In the genomic region with DNA sequence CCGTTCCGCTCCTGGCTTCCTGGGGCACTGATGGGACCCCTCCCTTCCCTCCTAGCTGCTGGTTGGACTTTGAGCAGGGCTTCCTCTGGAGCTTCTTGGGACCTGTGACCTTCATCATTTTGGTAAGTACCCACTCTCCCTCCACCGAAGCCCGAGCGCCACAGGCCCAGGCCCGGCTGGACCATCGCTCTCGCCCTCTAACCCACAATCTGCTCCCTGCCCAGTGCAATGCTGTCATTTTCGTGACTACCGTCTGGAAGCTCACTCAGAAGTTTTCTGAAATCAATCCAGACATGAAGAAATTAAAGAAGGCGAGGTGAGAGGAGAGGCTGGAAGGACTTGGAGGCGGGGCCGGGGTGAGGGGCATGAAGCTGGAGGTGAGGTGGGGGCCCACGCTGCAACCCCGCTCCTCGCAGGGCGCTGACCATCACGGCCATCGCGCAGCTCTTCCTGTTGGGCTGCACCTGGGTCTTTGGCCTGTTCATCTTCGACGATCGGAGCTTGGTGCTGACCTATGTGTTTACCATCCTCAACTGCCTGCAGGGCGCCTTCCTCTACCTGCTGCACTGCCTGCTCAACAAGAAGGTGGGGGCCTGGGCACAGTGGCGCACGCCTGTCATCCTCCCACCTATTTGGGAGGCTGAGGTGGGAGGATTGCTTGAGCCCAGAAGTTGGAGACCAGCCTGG, we compare ENCODE assay signal across 8 cellular contexts. TPM values are rescaled to one million over a fixed set of nuclear protein-coding genes. Genes with fewer than 3 reads are reported as not detected.
DNase-seq lines count a peak whose midpoint lies in the region; ATAC-seq and TF ChIP-seq lines count a peak whose summit lies in the region.

No MANE protein-coding gene starts in this region.

- peak overlapping the region; percentile 92 for H3K27ac Mint-ChIP-seq in CD4-positive, alpha-beta T cell
- peak overlapping the region; percentile 95 for H3K27ac Mint-ChIP-seq in central memory CD8-positive, alpha-beta T cell (ENCODE audit: low read depth)

- CTCF ChIA-PET in CD4-positive, alpha-beta T cell (lab: Charles Lee): interaction anchor here (0.6 to 11.4 kb wide), 11 partner anchors 8 to 270 kb away, joined by 3 to 93 read pairs (median 4); partner anchors contain the start of genes ADGRE5 and ASF1B
- CTCF ChIA-PET in HEK293 (lab: Yijun Ruan, JAX): interaction anchor here (0.5 to 4.3 kb wide), 23 partner anchors 8 to 693 kb away, joined by 3 to 47 read pairs (median 4); partner anchors contain the start of genes ADGRE5, ASF1B and DDX39A

- H3K36me3 ChIP-seq in HEK293 (ENCODE audit: control insufficient read depth in 2 of 2, insufficient read depth in 1 of 2, low read length in 2 of 2) (peaks cover 17 to 76% of the 10 kb centered on the region in 2 experiments), neural cell (ENCODE audit: insufficient read depth, low read length) (no peaks in the 10 kb centered on the region)

- H3K4me3 ChIP-seq in HEK293 (ENCODE audit: low read depth, low read length) (no peak overlapping the region), neural cell (ENCODE audit: low read length) (peak overlapping the region; percentile 73)

- H3K27ac ChIP-seq in CD4-positive, alpha-beta T cell (ENCODE audit: low read depth, low read length): peak overlapping the region; percentile 56
- H3K27ac ChIP-seq in HEK293 (ENCODE audit: extremely low read depth, low read depth, low read length): peak overlapping the region; percentile 50; the same call in 1 of the 2 replicates
- peak overlapping the region; percentile 16 for H3K27ac ChIP-seq in neural cell (ENCODE audit: low read length)

- peaks cover 97% of the 10 kb centered on the region for H3K36me3 Mint-ChIP-seq in CD4-positive, alpha-beta T cell (ENCODE audit: low read depth)
- H3K36me3 Mint-ChIP-seq in central memory CD8-positive, alpha-beta T cell (ENCODE audit: insufficient read depth): peaks cover 95% of the 10 kb centered on the region

- H3K27me3 ChIP-seq in CD4-positive, alpha-beta T cell (ENCODE audit: control insufficient read depth, insufficient read depth, low read length): no peaks in the 10 kb centered on the region
- H3K27me3 ChIP-seq in neural cell (ENCODE audit: insufficient read depth, low read depth, low read length): no peaks in the 10 kb centered on the region

- no peaks in the 10 kb centered on the region for H3F3A ChIP-seq in neural cell (ENCODE audit: insufficient read depth, low read length, poor library complexity, severe bottlenecking)

- TF ChIP-seq RAD21 in neural cell (conservative IDR thresholded peaks at IDR 0.05): no peak

- POLR2A ChIA-PET in CD4-positive, alpha-beta T cell (lab: Charles Lee): interaction anchor here (1.0 to 3.9 kb wide), 12 partner anchors 11 to 289 kb away, joined by 3 to 33 read pairs (median 11); partner anchors contain the start of genes ADGRE5 and ASF1B
- POLR2A ChIA-PET in HEK293 (lab: Yijun Ruan, JAX): interaction anchor here (0.6 to 2.9 kb wide), 9 partner anchors 14 to 1026 kb away, joined by 3 to 17 read pairs (median 4); partner anchors contain the start of genes ADGRE5, ASF1B and DNAJB1

- peak overlapping the region; percentile 42 for H3K9ac ChIP-seq in neural cell (ENCODE audit: low read length)

- H4K20me1 ChIP-seq in neural cell (ENCODE audit: insufficient read depth): no peaks in the 10 kb centered on the region

- H3K4me1 Mint-ChIP-seq in CD4-positive, alpha-beta T cell (ENCODE audit: low read depth): peaks cover 29% of the 10 kb centered on the region
- H3K4me1 Mint-ChIP-seq in central memory CD8-positive, alpha-beta T cell: peaks cover 61% of the 10 kb centered on the region

- H3K9me3 ChIP-seq in CD4-positive, alpha-beta T cell (ENCODE audit: control insufficient read depth, low read length): no peaks in the 10 kb centered on the region
- H3K9me3 ChIP-seq in HEK293 (ENCODE audit: control insufficient read depth, insufficient read depth, low read depth, low read length): no peaks in the 10 kb centered on the region
- H3K9me3 ChIP-seq in neural cell (ENCODE audit: low read length): no peaks in the 10 kb centered on the region

- no peaks in the 10 kb centered on the region for H3K9me3 Mint-ChIP-seq in CD4-positive, alpha-beta T cell
- no peaks in the 10 kb centered on the region for H3K9me3 Mint-ChIP-seq in central memory CD8-positive, alpha-beta T cell

- DNase-seq in CD4-positive, alpha-beta T cell: peak in 1 of 10 experiments; percentile 23
- DNase-seq in central memory CD8-positive, alpha-beta T cell (ENCODE audit: low spot score in 2 of 2): no peak
- DNase-seq in SKM-1 (lab: John Stamatoyannopoulos, UW; ENCODE audit: unreplicated experiment) (no peak), retina (no peak), mucosa of gallbladder (ENCODE audit: low spot score) (no peak)

- no peaks in the 10 kb centered on the region for H3K79me2 ChIP-seq in neural cell (replicated peaks; ENCODE audit: insufficient read depth, low read length)

- TF ChIP-seq EP300 in neural cell (conservative IDR thresholded peaks at IDR 0.05; ENCODE audit: poor library complexity, severe bottlenecking): no peak

- no peaks in the 10 kb centered on the region for H3K4me1 ChIP-seq in HEK293 (ENCODE audit: control insufficient read depth, insufficient read depth, low read length)

- no peak overlapping the region for H3K4me2 ChIP-seq in neural cell (ENCODE audit: low read length)

- ATAC-seq in CD4-positive, alpha-beta T cell (ENCODE audit: poor library complexity): no peak
- ATAC-seq in central memory CD8-positive, alpha-beta T cell (replicated peaks; ENCODE audit: extremely low read depth, poor library complexity, severe bottlenecking): no peak
- ATAC-seq in GM18517 (IDR thresholded peaks at IDR 0.05; ENCODE audit: unreplicated experiment): no peak

- H3K4me3 Mint-ChIP-seq in CD4-positive, alpha-beta T cell: peak overlapping the region; percentile 38
- H3K4me3 Mint-ChIP-seq in central memory CD8-positive, alpha-beta T cell: peak overlapping the region; percentile 52

- TF ChIP-seq CTCF in CD4-positive, alpha-beta T cell (IDR thresholded peaks at IDR 0.05): no peak
- TF ChIP-seq CTCF in HEK293 (tag by site-specific recombination; IDR thresholded peaks at IDR 0.05) (no peak), neural cell (IDR thresholded peaks at IDR 0.05; ENCODE audit: poor library complexity, severe bottlenecking) (no peak)

- H3K9me2 ChIP-seq in neural cell (ENCODE audit: insufficient read depth, low read length): no peaks in the 10 kb centered on the region

- no peak overlapping the region for H2AFZ ChIP-seq in neural cell (ENCODE audit: low read depth, low read length)

- intact Hi-C loops in CD4-positive, alpha-beta T cell (cut with DNase I, micrococcal nuclease): loop anchor here (1.0 to 2.0 kb wide), 4 partner anchors 45 to 270 kb away; partner anchors contain the start of gene ASF1B (in 2 of the 2)

- no peaks in the 10 kb centered on the region for H3K27me3 Mint-ChIP-seq in CD4-positive, alpha-beta T cell
- H3K27me3 Mint-ChIP-seq in central memory CD8-positive, alpha-beta T cell: no peaks in the 10 kb centered on the region

TF ChIP-seq in HEK293, 187 proteins besides CTCF, POLR2A, EP300 and RAD21 (continues in another document):
- no peak for TF ChIP-seq ZNF529 (tag by site-specific recombination; IDR thresholded peaks at IDR 0.05; ENCODE audit: insufficient replicate concordance)
- TF ChIP-seq, protein P1, sequence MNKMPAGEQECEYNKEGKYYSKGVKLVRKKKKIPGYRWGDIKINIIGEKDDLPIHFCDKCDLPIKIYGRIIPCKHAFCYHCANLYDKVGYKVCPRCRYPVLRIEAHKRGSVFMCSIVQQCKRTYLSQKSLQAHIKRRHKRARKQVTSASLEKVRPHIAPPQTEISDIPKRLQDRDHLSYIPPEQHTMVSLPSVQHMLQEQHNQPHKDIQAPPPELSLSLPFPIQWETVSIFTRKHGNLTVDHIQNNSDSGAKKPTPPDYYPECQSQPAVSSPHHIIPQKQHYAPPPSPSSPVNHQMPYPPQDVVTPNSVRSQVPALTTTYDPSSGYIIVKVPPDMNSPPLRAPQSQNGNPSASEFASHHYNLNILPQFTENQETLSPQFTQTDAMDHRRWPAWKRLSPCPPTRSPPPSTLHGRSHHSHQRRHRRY (tag by site-specific recombination; IDR thresholded peaks at IDR 0.05): no peak

TF ChIP-seq in neural cell, 6 proteins besides CTCF, POLR2A, EP300 and RAD21 (continues in another document):
- TF ChIP-seq SMC3 (conservative IDR thresholded peaks at IDR 0.05; ENCODE audit: poor library complexity): no peak
- no peak for TF ChIP-seq POLR2AphosphoS5 (IDR thresholded peaks at IDR 0.05)
- no peak for TF ChIP-seq TAF1 (IDR thresholded peaks at IDR 0.05; ENCODE audit: low read depth)
- TF ChIP-seq, protein P2, sequence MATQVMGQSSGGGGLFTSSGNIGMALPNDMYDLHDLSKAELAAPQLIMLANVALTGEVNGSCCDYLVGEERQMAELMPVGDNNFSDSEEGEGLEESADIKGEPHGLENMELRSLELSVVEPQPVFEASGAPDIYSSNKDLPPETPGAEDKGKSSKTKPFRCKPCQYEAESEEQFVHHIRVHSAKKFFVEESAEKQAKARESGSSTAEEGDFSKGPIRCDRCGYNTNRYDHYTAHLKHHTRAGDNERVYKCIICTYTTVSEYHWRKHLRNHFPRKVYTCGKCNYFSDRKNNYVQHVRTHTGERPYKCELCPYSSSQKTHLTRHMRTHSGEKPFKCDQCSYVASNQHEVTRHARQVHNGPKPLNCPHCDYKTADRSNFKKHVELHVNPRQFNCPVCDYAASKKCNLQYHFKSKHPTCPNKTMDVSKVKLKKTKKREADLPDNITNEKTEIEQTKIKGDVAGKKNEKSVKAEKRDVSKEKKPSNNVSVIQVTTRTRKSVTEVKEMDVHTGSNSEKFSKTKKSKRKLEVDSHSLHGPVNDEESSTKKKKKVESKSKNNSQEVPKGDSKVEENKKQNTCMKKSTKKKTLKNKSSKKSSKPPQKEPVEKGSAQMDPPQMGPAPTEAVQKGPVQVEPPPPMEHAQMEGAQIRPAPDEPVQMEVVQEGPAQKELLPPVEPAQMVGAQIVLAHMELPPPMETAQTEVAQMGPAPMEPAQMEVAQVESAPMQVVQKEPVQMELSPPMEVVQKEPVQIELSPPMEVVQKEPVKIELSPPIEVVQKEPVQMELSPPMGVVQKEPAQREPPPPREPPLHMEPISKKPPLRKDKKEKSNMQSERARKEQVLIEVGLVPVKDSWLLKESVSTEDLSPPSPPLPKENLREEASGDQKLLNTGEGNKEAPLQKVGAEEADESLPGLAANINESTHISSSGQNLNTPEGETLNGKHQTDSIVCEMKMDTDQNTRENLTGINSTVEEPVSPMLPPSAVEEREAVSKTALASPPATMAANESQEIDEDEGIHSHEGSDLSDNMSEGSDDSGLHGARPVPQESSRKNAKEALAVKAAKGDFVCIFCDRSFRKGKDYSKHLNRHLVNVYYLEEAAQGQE (IDR thresholded peaks at IDR 0.05; ENCODE audit: borderline replicate concordance): no peak

RNA-seq across cellular contexts. Expression of gene DDX39A, which starts 12.4 kb away (rescaled TPM):
- 100 to 1,000 TPM; 296 to 299 TPM for total RNA-seq in CD4-positive, alpha-beta T cell
- polyA plus RNA-seq in neural cell: 76.4 and 79.2 TPM in 2 replicates
- 33.6 and 37.3 TPM in 2 replicates for polyA minus RNA-seq in neural cell
- 46.4 TPM for total RNA-seq in mucosa of gallbladder

RNA-seq across cellular contexts. Expression of gene ADGRE5, which starts 25.5 kb away (rescaled TPM):
- total RNA-seq in CD4-positive, alpha-beta T cell: 100 to 1,000 TPM; 745 to 751 TPM
- 0.51 and 0.96 TPM in 2 replicates for polyA plus RNA-seq in neural cell
- 0.23 TPM in 1 of 2 replicates, not detected in the other for polyA minus RNA-seq in neural cell
- total RNA-seq in mucosa of gallbladder: 48.2 TPM

RNA-seq across cellular contexts. Expression of gene PKN1, which starts 26.3 kb away (rescaled TPM):
- total RNA-seq in CD4-positive, alpha-beta T cell: 100 to 1,000 TPM; 171 TPM
- polyA plus RNA-seq in neural cell: 64.4 and 84.4 TPM in 2 replicates
- polyA minus RNA-seq in neural cell: 113 and 127 TPM in 2 replicates
- total RNA-seq in mucosa of gallbladder: 136 TPM

Comparison
In these comparisons a context has a peak if more than half of its experiments do, and no peak if none do; other contexts are left out.
1. RNA of gene ADGRE5, which starts 25.5 kb away (total RNA-seq): 745 to 751 TPM in CD4-positive, alpha-beta T cell; 48.2 TPM in mucosa of gallbladder (single experiment); every median in the first group is over 10 times any median in the second.
2. Peak in every context shown above with its lines, with median percentiles within 50 percentile points of each other: H3K27ac ChIP-seq.